In the genomic region with DNA sequence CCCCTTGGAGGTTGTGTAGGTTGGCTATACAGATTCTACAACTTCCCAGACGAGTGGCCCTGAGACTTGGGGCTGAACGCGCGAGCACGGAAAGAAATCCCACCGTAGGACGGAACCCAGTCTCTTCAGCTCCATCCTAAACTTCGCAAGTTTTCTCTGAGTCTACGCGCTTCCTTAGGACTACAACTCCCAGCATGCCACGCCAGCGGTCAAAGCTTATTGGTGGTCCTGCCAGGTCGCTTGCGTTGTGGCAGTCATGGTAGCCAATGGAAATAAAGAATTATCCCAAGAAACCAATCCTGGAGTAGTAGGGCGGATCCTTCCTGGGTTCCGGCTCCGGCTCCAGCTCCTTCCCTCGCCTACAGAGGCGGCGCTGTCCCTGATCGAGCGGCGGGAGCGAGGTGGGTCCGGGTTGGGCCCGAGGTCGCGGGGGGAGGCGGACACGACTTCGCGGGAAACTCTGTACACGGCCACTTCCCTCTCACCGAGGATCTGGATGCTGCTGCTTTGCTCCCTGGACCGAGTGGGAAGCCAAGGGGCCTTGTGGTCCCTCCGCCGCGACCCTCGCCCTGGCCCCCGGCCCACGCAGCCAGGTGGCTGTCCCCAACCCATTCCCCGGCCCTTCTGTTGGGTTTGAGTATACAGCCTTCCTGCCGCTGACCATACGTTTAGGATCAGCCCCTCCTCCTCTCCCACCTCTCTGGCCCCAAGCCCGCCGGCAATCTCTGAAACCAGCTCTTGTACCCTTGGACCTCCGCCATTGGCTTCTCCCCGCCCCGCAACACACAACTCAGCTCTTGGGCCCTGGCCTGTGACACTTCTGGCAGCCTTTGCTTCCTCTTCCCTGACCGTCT, we compare ENCODE assay signal across 8 cellular contexts. TPM values are rescaled to one million over a fixed set of nuclear protein-coding genes. Genes with fewer than 3 reads are reported as not detected.
DNase-seq lines count a peak whose midpoint lies in the region; ATAC-seq and TF ChIP-seq lines count a peak whose summit lies in the region.

A gene with protein sequence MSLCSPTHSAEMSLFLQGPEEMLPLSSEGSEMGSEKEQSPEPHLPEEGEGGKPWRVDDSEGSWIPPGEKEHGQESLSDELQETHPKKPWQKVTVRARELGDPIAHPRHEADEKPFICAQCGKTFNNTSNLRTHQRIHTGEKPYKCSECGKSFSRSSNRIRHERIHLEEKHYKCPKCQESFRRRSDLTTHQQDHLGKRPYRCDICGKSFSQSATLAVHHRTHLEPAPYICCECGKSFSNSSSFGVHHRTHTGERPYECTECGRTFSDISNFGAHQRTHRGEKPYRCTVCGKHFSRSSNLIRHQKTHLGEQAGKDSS (plus strand): TSS at position 357 of the 854 bp plus-strand sequence. CDS start 3,046 bp downstream, outside the sequence.

- peak within 1 kb of the TSS; percentile 37 to 93 (median 68) for H3K4me3 ChIP-seq in thyroid gland (replicated peaks in 1 of 3)

- H3K4me1 Mint-ChIP-seq in activated naive CD8-positive, alpha-beta T cell (ENCODE audit: low read depth): peaks cover 33% of the 10 kb centered on the region
- peaks cover 18% of the 10 kb centered on the region for H3K4me1 Mint-ChIP-seq in osteocyte (ENCODE audit: unreplicated experiment)

- H3K36me3 ChIP-seq in thyroid gland: peaks cover 7% of the 10 kb centered on the region in 2 donors

- TF ChIP-seq CTCF in osteocyte (IDR thresholded peaks at IDR 0.05): peak; percentile 64
- peak in 5 of 6 experiments; percentile 22 to 54 (median 34) for TF ChIP-seq CTCF in thyroid gland (IDR thresholded peaks at IDR 0.05)

- no peaks in the 10 kb centered on the region for H3K27me3 Mint-ChIP-seq in activated naive CD8-positive, alpha-beta T cell
- no peaks in the 10 kb centered on the region for H3K27me3 Mint-ChIP-seq in osteocyte (ENCODE audit: unreplicated experiment)

- H3K4me3 Mint-ChIP-seq in activated naive CD8-positive, alpha-beta T cell: peak within 1 kb of the TSS; percentile 95
- peak within 1 kb of the TSS; percentile 93 for H3K4me3 Mint-ChIP-seq in osteocyte (ENCODE audit: unreplicated experiment)

- H3K27me3 ChIP-seq in thyroid gland: no peaks in the 10 kb centered on the region

- H3K27ac Mint-ChIP-seq in activated naive CD8-positive, alpha-beta T cell: peak within 1 kb of the TSS; percentile 92
- peak within 1 kb of the TSS; percentile 75 for H3K27ac Mint-ChIP-seq in osteocyte (ENCODE audit: unreplicated experiment)

- H3K9me3 ChIP-seq in thyroid gland: no peaks in the 10 kb centered on the region

- TF ChIP-seq POLR2A in GM10847 (IDR thresholded peaks at IDR 0.05; ENCODE audit: extremely low read depth, insufficient read length) (peak; percentile 76), thyroid gland (IDR thresholded peaks at IDR 0.05) (peak in 1 of 2 donors; percentile 79)

- peaks cover 17 to 24% of the 10 kb centered on the region in 2 donors for H3K4me1 ChIP-seq in thyroid gland

- 1% methylated on average over 35 to 42 of the region's 50 CpGs for WGBS in thyroid gland, 2 donors

- peak; percentile 89 for ATAC-seq in HG02588 (IDR thresholded peaks at IDR 0.05; ENCODE audit: unreplicated experiment)

- H3K36me3 Mint-ChIP-seq in activated naive CD8-positive, alpha-beta T cell: peaks cover 23% of the 10 kb centered on the region
- peaks cover 33% of the 10 kb centered on the region for H3K36me3 Mint-ChIP-seq in osteocyte (ENCODE audit: unreplicated experiment)

- DNase-seq in NCI-H1048 (lab: John Stamatoyannopoulos, UW): peak; percentile 94
- peak; percentile 95 for DNase-seq in SKM-1 (lab: John Stamatoyannopoulos, UW; ENCODE audit: unreplicated experiment)
- DNase-seq in head of caudate nucleus: peak; percentile 83 to 98 (median 94)
- DNase-seq in osteocyte (ENCODE audit: extremely low spot score, unreplicated experiment): peak; percentile 97
- peak; percentile 95 to 96 for DNase-seq in thyroid gland

- H3K9me3 Mint-ChIP-seq in activated naive CD8-positive, alpha-beta T cell (ENCODE audit: low read depth): no peaks in the 10 kb centered on the region
- no peaks in the 10 kb centered on the region for H3K9me3 Mint-ChIP-seq in osteocyte (ENCODE audit: unreplicated experiment)

- intact Hi-C loops in head of caudate nucleus (cut with DNase I): loop anchor here (10.0 kb wide), 1 partner anchor 82 kb away; a partner anchor contains a TSS
- intact Hi-C loops in thyroid gland (cut with DNase I): no loop called here

- peak within 1 kb of the TSS; percentile 58 to 79 (median 59) for H3K27ac ChIP-seq in thyroid gland

RNA-seq across cellular contexts. Expression of the gene that starts here (rescaled TPM):
- total RNA-seq in osteocyte (8.7 and 10.7 TPM in 2 replicates), thyroid gland (10 to 100 TPM; 17.9 to 25.8 (median 21.5) TPM)

Comparison
In these comparisons a context has a peak if more than half of its experiments do, and no peak if none do; other contexts are left out.
1. Peak in every context shown above with its lines: DNase-seq, ATAC-seq, H3K4me3 ChIP-seq and H3K27ac ChIP-seq.